Comparison of ENCODE assay signal across 25 cellular contexts in the genomic region with DNA sequence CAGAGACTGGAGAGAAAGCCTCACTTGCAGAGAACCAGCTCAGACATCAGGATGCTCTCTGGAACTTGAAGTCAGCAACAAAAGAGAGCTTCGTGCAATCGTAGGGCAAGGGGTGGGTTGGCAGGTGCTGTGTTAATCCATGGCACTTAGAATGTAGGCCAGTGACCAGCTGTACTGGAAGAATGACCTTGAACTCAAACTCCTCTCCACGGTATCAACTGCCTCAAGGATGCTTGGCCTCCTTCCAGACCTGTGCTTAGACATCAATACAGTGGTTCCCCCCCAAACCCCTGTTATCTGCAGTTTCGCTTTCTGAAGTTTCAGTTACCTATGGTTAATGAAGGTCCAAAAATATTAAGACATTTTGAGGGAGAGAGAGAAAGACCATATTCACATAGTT. TPM values are rescaled to one million over a fixed set of nuclear protein-coding genes. Genes with fewer than 3 reads are reported as not detected.
"Had no signal": no experiment of that assay in that cellular context is flagged by ENCODE, and none has a peak within 500 bp of the region (broad histone marks: within the 10 kb centered on the region; RNA-seq: fewer than 3 reads in every experiment).

No MANE protein-coding gene starts in this region.

- H3K4me1 ChIP-seq: colonic mucosa, left lung, spleen, testis, upper lobe of left lung had no signal

- ATAC-seq: activated CD4-positive, alpha-beta T cell treated with anti-CD3 and anti-CD28 coated beads for 36 hours; effector memory CD8-positive, alpha-beta T cell; esophagus mucosa; left lung; naive thymus-derived CD4-positive, alpha-beta T cell had no signal

- H3K9me3 ChIP-seq: colonic mucosa, left lung, spleen, testis, upper lobe of left lung had no signal

- H3K36me3 ChIP-seq: colonic mucosa, left lung, spleen, upper lobe of left lung had no signal

- DNase-seq: activated B cell treated with CpG ODN at 0.5 μM for 24 hours; activated CD4-positive, alpha-beta T cell treated with anti-CD3 and anti-CD28 coated beads for 36 hours; activated CD4-positive, alpha-beta T cell treated with anti-CD3 and anti-CD28 coated beads, Interleukin-2, amount 50 U/mL, for 4 hours; activated CD8-positive, alpha-beta memory T cell treated with anti-CD3 and anti-CD28 coated beads for 24 hours; activated CD8-positive, alpha-beta memory T cell treated with anti-CD3 and anti-CD28 coated beads, Interleukin-2, amount 50 U/mL, for 4 hours; activated naive CD4-positive, alpha-beta T cell treated with Interleukin-2 at 50 U/mL for 16 hours; activated naive CD8-positive, alpha-beta T cell treated with anti-CD3 and anti-CD28 coated beads for 36 hours; activated T-cell treated with anti-CD3 and anti-CD28 coated beads, Interleukin-2, amount 50 U/mL, for 24 hours; colonic mucosa; dorsolateral prefrontal cortex; effector memory CD8-positive, alpha-beta T cell; foreskin melanocyte; immature natural killer cell; left lung; naive thymus-derived CD4-positive, alpha-beta T cell; spleen; stimulated activated CD4-positive, alpha-beta T cell treated with anti-CD3 and anti-CD28 coated beads, Interleukin-4, amount 100 ng/mL, for 1 hour; stimulated activated naive CD4-positive, alpha-beta T cell; T-helper 9 cell; testis; upper lobe of left lung had no signal

- H3K27ac ChIP-seq: colonic mucosa, dorsolateral prefrontal cortex, left lung, spleen, testis, upper lobe of left lung had no signal

- H3K4me3 ChIP-seq: colonic mucosa, dorsolateral prefrontal cortex, left lung, lung, spleen, testis, upper lobe of left lung had no signal

- H3K27me3 ChIP-seq: colonic mucosa, testis, upper lobe of left lung had no signal

RNA-seq across cellular contexts. Expression of a gene that starts 6.5 kb away (rescaled TPM):
- total RNA-seq: activated B cell treated with CpG ODN at 0.5 μM for 24 hours; activated CD4-positive, alpha-beta T cell treated with anti-CD3 and anti-CD28 coated beads for 36 hours; activated naive CD8-positive, alpha-beta T cell treated with anti-CD3 and anti-CD28 coated beads for 36 hours; activated T-helper 2 cell treated with anti-CD3 and anti-CD28 coated beads, Interferon-gamma antibody, Interleukin-2, Interleukin-4, amounts not matched to agents 10 μg/mL and 5 μg/mL and 100 μg/mL, durations not matched to agents 14 hours and 24 hours and 36 hours; endothelial cell of umbilical vein; esophagus mucosa; naive thymus-derived CD4-positive, alpha-beta T cell had no signal
